Comparison of ENCODE assay signal across 1 cellular context in genomic region chr5:68641211-68641610, GRCh38.
TF ChIP-seq lines count a peak whose summit lies in the region.

No MANE protein-coding gene starts in this region.

TF ChIP-seq in GM12878, 131 proteins besides CTCF, POLR2A, EP300 and RAD21 (continued from another document):
- TF ChIP-seq RCOR1 (conservative IDR thresholded peaks at IDR 0.05; ENCODE audit: low read depth, low read length) (no peak), CEBPB (IDR thresholded peaks at IDR 0.05; ENCODE audit: borderline replicate concordance in 1 of 2, low read depth in 2 of 2, low read length in 2 of 2) (peak in 1 of 2 experiments; percentile 56; a peak in 1 of 4 replicates), SUZ12 (IDR thresholded peaks at IDR 0.05; ENCODE audit: unreplicated experiment) (no peak)
